In genomic region chr6:134249759-134250602, GRCh38 we compare ENCODE assay signal across 11 cellular contexts.
A peak's percentile ranks its signal among the peaks of the same experiment; 100 is the strongest.
DNase-seq lines count a peak whose midpoint lies in the region; ATAC-seq and TF ChIP-seq lines count a peak whose summit lies in the region.
"Had no signal": no experiment of that assay in that cellular context is flagged by ENCODE, and none has a peak within 500 bp of the region (broad histone marks: within the 10 kb centered on the region; RNA-seq: fewer than 3 reads in every experiment).

No MANE protein-coding gene starts in this region.

- CTCF ChIA-PET in CD4-positive, alpha-beta T cell (lab: Charles Lee) = interaction anchor here (0.6 to 2.7 kb wide), 3 partner anchors 68 to 391 kb away, joined by 3 to 7 read pairs (median 3); no protein-coding TSS in a partner anchor

- peaks cover 56% of the 10 kb centered on the region for H3K4me1 Mint-ChIP-seq in CD4-positive, alpha-beta T cell (ENCODE audit: low read depth)
- H3K4me1 Mint-ChIP-seq in nephron progenitor cell = peaks cover 46% of the 10 kb centered on the region

- no peak for TF ChIP-seq CTCF in CD4-positive, alpha-beta T cell (IDR thresholded peaks at IDR 0.05)
- TF ChIP-seq CTCF in nephron progenitor cell (IDR thresholded peaks at IDR 0.05) = no peak

- DNase-seq in CD4-positive, alpha-beta T cell = no peak
- DNase-seq in OCI-M1 (lab: John Stamatoyannopoulos, UW) = peak; percentile 71
- DNase-seq in caudate nucleus (lab: John Stamatoyannopoulos, UW) = peak in 1 of 61 donors; percentile 11
- no peak for DNase-seq in nephron progenitor cell
- DNase-seq in left colon = no peak
- no peak for DNase-seq in dedifferentiated amniotic fluid mesenchymal stem cell (ENCODE audit: extremely low spot score)
- DNase-seq in SIG-M5 (lab: John Stamatoyannopoulos, UW) = no peak
- DNase-seq: amniotic stem cell, glutamatergic neuron, NCI-H345 had no signal

- H3K27ac ChIP-seq in CD4-positive, alpha-beta T cell (ENCODE audit: low read depth, low read length) = no peak overlapping the region
- peak overlapping the region; percentile 69 for H3K27ac ChIP-seq in caudate nucleus (ENCODE audit: low read depth, low read length)

- peak overlapping the region; percentile 86 for H3K27ac Mint-ChIP-seq in CD4-positive, alpha-beta T cell
- H3K27ac Mint-ChIP-seq in nephron progenitor cell = peak overlapping the region; percentile 10

- H3K9me3 ChIP-seq in CD4-positive, alpha-beta T cell (ENCODE audit: control insufficient read depth, low read length) = no peaks in the 10 kb centered on the region

- intact Hi-C loops in CD4-positive, alpha-beta T cell (cut with DNase I, micrococcal nuclease) = loop anchor here (2.0 to 10.0 kb wide), 4 partner anchors 21 to 105 kb away; partner anchors contain the start of gene SGK1 (in 1 of the 2)
- intact Hi-C loops in left colon (cut with DNase I, micrococcal nuclease) = no loop called here

- H3K36me3 Mint-ChIP-seq in CD4-positive, alpha-beta T cell (ENCODE audit: low read depth) = no peaks in the 10 kb centered on the region
- H3K36me3 Mint-ChIP-seq in nephron progenitor cell (ENCODE audit: low read depth) = no peaks in the 10 kb centered on the region

- POLR2A ChIA-PET in CD4-positive, alpha-beta T cell (lab: Charles Lee) = interaction anchor here (0.6 to 3.4 kb wide), 2 partner anchors 72 to 231 kb away, joined by 3 to 18 read pairs; no protein-coding TSS in a partner anchor

- H3K9me3 Mint-ChIP-seq in CD4-positive, alpha-beta T cell = no peaks in the 10 kb centered on the region
- H3K9me3 Mint-ChIP-seq in nephron progenitor cell = no peaks in the 10 kb centered on the region

- no peak for ATAC-seq in CD4-positive, alpha-beta T cell (ENCODE audit: poor library complexity)
- ATAC-seq in left colon (no peak), HG02938 (IDR thresholded peaks at IDR 0.05; ENCODE audit: unreplicated experiment) (no peak)

- H3K27me3 Mint-ChIP-seq in CD4-positive, alpha-beta T cell = no peaks in the 10 kb centered on the region
- H3K27me3 Mint-ChIP-seq in nephron progenitor cell (ENCODE audit: low read depth, poor library complexity) = peaks cover 6% of the 10 kb centered on the region

- no peaks in the 10 kb centered on the region for H3K27me3 ChIP-seq in CD4-positive, alpha-beta T cell (ENCODE audit: control insufficient read depth, insufficient read depth, low read length)

- peak overlapping the region; percentile 9 for H3K4me3 Mint-ChIP-seq in CD4-positive, alpha-beta T cell
- H3K4me3 Mint-ChIP-seq in nephron progenitor cell = no peak overlapping the region

Comparison
In these comparisons a context has a peak if more than half of its experiments do, and no peak if none do; other contexts are left out.
1. intact Hi-C loops: an anchor here in CD4-positive, alpha-beta T cell (2.0 to 10.0 kb wide); none called in left colon.